ENCODE assay signal across 11 cellular contexts in the genomic region with DNA sequence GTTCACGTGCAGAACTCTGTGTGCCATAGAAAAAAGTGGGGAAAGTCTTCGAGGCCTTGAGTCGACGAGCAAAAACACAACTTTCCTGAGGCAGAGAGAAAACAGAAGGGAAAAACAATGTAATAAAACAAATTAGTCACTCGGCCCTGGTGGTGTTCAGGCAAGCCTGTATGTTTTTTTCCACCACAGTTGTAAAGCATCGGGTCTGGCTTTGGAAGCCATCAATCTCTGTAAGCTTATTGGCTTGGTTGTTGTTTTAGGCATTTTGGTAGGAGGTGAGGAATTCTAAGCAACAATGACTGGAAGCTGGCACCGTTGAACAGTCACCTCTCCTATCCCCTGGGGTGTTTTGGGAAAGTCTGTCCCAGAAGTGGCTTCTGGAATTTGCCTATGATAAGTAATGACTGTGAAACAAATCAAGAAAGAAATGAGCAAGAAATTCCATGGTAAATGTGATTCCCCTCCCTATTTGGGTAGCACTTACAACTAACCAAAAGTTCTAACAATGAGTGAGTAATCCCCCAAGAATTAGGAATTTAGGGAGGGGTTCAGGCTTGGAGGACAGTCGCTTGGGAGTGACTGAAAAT. TPM values are rescaled to one million over a fixed set of nuclear protein-coding genes. Genes with fewer than 3 reads are reported as not detected.
DNase-seq lines count a peak whose midpoint lies in the region; ATAC-seq and TF ChIP-seq lines count a peak whose summit lies in the region.
"Had no signal": no experiment of that assay in that cellular context is flagged by ENCODE, and none has a peak within 500 bp of the region (broad histone marks: within the 10 kb centered on the region; RNA-seq: fewer than 3 reads in every experiment).

No MANE protein-coding gene starts in this region.

- CTCF ChIA-PET in CD8-positive, alpha-beta T cell (lab: Charles Lee), result interaction anchor here (2.7 kb wide), 1 partner anchor 41 kb away, joined by 9 read pairs; no protein-coding TSS in a partner anchor

- H3K4me2 ChIP-seq in fibroblast of lung (ENCODE audit: extremely low read depth, insufficient read depth, low read length), result peak overlapping the region; percentile 69

- H3K79me2 ChIP-seq in fibroblast of lung (ENCODE audit: control insufficient read depth, insufficient read depth, low read length), result peaks cover 13% of the 10 kb centered on the region

- H3K27me3 ChIP-seq in SJCRH30, result no peaks in the 10 kb centered on the region
- no peaks in the 10 kb centered on the region for H3K27me3 ChIP-seq in fibroblast of lung (ENCODE audit: control insufficient read depth, insufficient read depth, low read length)
- peaks cover 0 to 47% (median 16%) of the 10 kb centered on the region in 3 donors for H3K27me3 ChIP-seq in sigmoid colon
- no peaks in the 10 kb centered on the region for H3K27me3 ChIP-seq in CD8-positive, alpha-beta T cell (ENCODE audit: insufficient read depth, low read length)

- H3K4me1 ChIP-seq in SJCRH30 (peaks cover 40% of the 10 kb centered on the region), fibroblast of lung (ENCODE audit: control insufficient read depth, extremely low read depth, insufficient read depth, low read length) (peaks cover 23% of the 10 kb centered on the region), sigmoid colon (peaks cover 0 to 55% (median 51%) of the 10 kb centered on the region in 4 donors)
- H3K4me1 ChIP-seq in CD8-positive, alpha-beta T cell (ENCODE audit: insufficient read depth, low read length), result no peaks in the 10 kb centered on the region

- TF ChIP-seq POLR2A in sigmoid colon (IDR thresholded peaks at IDR 0.05), result no peak

- H3K36me3 ChIP-seq in SJCRH30 (no peaks in the 10 kb centered on the region), fibroblast of lung (ENCODE audit: control insufficient read depth, insufficient read depth, low read length) (no peaks in the 10 kb centered on the region), sigmoid colon (no peaks in the 10 kb centered on the region)
- H3K36me3 ChIP-seq in CD8-positive, alpha-beta T cell (ENCODE audit: insufficient read depth, low read length), result no peaks in the 10 kb centered on the region

- no peaks in the 10 kb centered on the region for H4K20me1 ChIP-seq in fibroblast of lung (ENCODE audit: control insufficient read depth, extremely low read depth, insufficient read depth, low read length)

- peaks cover 5% of the 10 kb centered on the region for H3K4me1 Mint-ChIP-seq in CD8-positive, alpha-beta T cell (ENCODE audit: low read depth)

- no peaks in the 10 kb centered on the region for H3K36me3 Mint-ChIP-seq in CD8-positive, alpha-beta T cell

- no peak overlapping the region for H3K4me3 Mint-ChIP-seq in CD8-positive, alpha-beta T cell

- peak overlapping the region; percentile 99 for H3K27ac ChIP-seq in SJCRH30
- H3K27ac ChIP-seq in fibroblast of lung (ENCODE audit: insufficient read depth, low read length), result peak overlapping the region; percentile 30
- H3K27ac ChIP-seq in sigmoid colon, result peak overlapping the region; percentile 38 to 81 (median 55)
- no peak overlapping the region for H3K27ac ChIP-seq in CD8-positive, alpha-beta T cell (ENCODE audit: low read depth, low read length)

- TF ChIP-seq CTCF in fibroblast of lung (conservative IDR thresholded peaks at IDR 0.05 in 1 of 2, IDR thresholded peaks at IDR 0.05 in 1 of 2; ENCODE audit: low read depth in 1 of 2, low read length in 2 of 2) (no peak), sigmoid colon (IDR thresholded peaks at IDR 0.05) (no peak)
- TF ChIP-seq CTCF in CD8-positive, alpha-beta T cell (IDR thresholded peaks at IDR 0.05), result no peak

- intact Hi-C loops in sigmoid colon (cut with DNase I), result no loop called here
- intact Hi-C loops in CD8-positive, alpha-beta T cell (cut with DNase I, micrococcal nuclease), result loop anchor here (10.0 kb wide), 2 partner anchors 365 to 585 kb away; no protein-coding TSS in a partner anchor

- no peak overlapping the region for H3K27ac Mint-ChIP-seq in CD8-positive, alpha-beta T cell

- H3K9me3 ChIP-seq in SJCRH30 (replicated peaks) (no peaks in the 10 kb centered on the region), fibroblast of lung (ENCODE audit: control insufficient read depth, insufficient read depth, low read depth, low read length) (no peaks in the 10 kb centered on the region), sigmoid colon (no peaks in the 10 kb centered on the region)
- no peaks in the 10 kb centered on the region for H3K9me3 ChIP-seq in CD8-positive, alpha-beta T cell (ENCODE audit: low read length)

- no peak overlapping the region for H3K9ac ChIP-seq in fibroblast of lung (ENCODE audit: insufficient read depth, low read length)

- H3K27me3 Mint-ChIP-seq in CD8-positive, alpha-beta T cell (ENCODE audit: low read depth), result peaks cover 52% of the 10 kb centered on the region

- DNase-seq in ELF-1 (ENCODE audit: low read depth, low spot score) (peak; percentile 79), SJCRH30 (peak; percentile 15 to 42), fibroblast of lung (ENCODE audit: low read depth in 2 of 2) (peak; percentile 49 to 93), sigmoid colon (peak; percentile 41), GM19240 (ENCODE audit: insufficient read length, low spot score) (no peak), globus pallidus (ENCODE audit: low spot score) (no peak)
- no peak for DNase-seq in CD8-positive, alpha-beta T cell
- DNase-seq: activated gamma-delta T cell treated with Interleukin-2 at 50 U/mL for 16 hours, DMS53, Kasumi-1 had no signal

- TF ChIP-seq EP300 in sigmoid colon (IDR thresholded peaks at IDR 0.05), result no peak

- 40 to 73% methylated on average over 8 of the region's 8 CpGs for WGBS in sigmoid colon, 2 donors

- H2AFZ ChIP-seq in fibroblast of lung (ENCODE audit: low read length), result no peak overlapping the region

- H3K4me3 ChIP-seq in SJCRH30, result peak overlapping the region; percentile 15; the same call in 1 of the 2 replicates
- H3K4me3 ChIP-seq in fibroblast of lung (replicated peaks in 1 of 4; ENCODE audit: control extremely low read depth in 1 of 4, insufficient read depth in 1 of 4, low read depth in 3 of 4, low read length in 4 of 4), result peak overlapping the region in 1 of 4 experiments; percentile 4
- no peak overlapping the region for H3K4me3 ChIP-seq in sigmoid colon
- H3K4me3 ChIP-seq in CD8-positive, alpha-beta T cell (ENCODE audit: low read depth, low read length), result no peak overlapping the region

- POLR2A ChIA-PET in CD8-positive, alpha-beta T cell (lab: Charles Lee), result no interaction called here

- no peak for ATAC-seq in CD8-positive, alpha-beta T cell
- no peak for ATAC-seq in GM18861 (IDR thresholded peaks at IDR 0.05; ENCODE audit: unreplicated experiment)

- H3K9me3 Mint-ChIP-seq in CD8-positive, alpha-beta T cell, result no peaks in the 10 kb centered on the region

RNA-seq across cellular contexts. Expression of gene CDH13, which starts 2.8 kb away (rescaled TPM):
- total RNA-seq in SJCRH30 (2014; rRNA removed; shearing (Covaris generic)), result 30.8 and 34.5 TPM in 2 replicates
- total RNA-seq in fibroblast of lung (21.1 and 27.6 TPM in 2 replicates), sigmoid colon (10 to 100 TPM; 11.8 to 17.6 (median 14.9) TPM)
- polyA plus RNA-seq in fibroblast of lung (40.1 and 96.7 TPM in 2 replicates), sigmoid colon (1 to 10 TPM in 1 of 3 donors, under 1 TPM in 2; 0.60 to 2.3 (median 0.92) TPM)
- 27.4 and 60.6 TPM in 2 replicates for polyA plus RNA-seq in fibroblast of lung (2012)
- 16.2 and 61.0 TPM in 2 replicates for polyA minus RNA-seq in fibroblast of lung (ENCODE audit: low replicate concordance)
- total RNA-seq in CD8-positive, alpha-beta T cell, result not detected

Comparison
In these comparisons a context has a peak if more than half of its experiments do, and no peak if none do; other contexts are left out.
1. DNase-seq: peak in ELF-1 (single experiment), SJCRH30 (2 of 2), fibroblast of lung (2 of 2) and sigmoid colon (single experiment); none in GM19240 (single experiment), globus pallidus (single experiment) and CD8-positive, alpha-beta T cell (0 of 7).
2. RNA of gene CDH13, which starts 2.8 kb away (total RNA-seq): 30.8 to 34.5 TPM in SJCRH30, 21.1 to 27.6 TPM in fibroblast of lung and 11.8 to 17.6 TPM in sigmoid colon; not detected in CD8-positive, alpha-beta T cell; every median in the first group is over 10 times any median in the second.